Comparison of ENCODE assay signal across 9 cellular contexts in genomic region chr11:66561975-66562248, GRCh38. TPM values are rescaled to one million over a fixed set of nuclear protein-coding genes. Genes with fewer than 3 reads are reported as not detected.
"Had no signal": no experiment of that assay in that cellular context is flagged by ENCODE, and none has a peak within 500 bp of the region (broad histone marks: within the 10 kb centered on the region; RNA-seq: fewer than 3 reads in every experiment).

No MANE protein-coding gene starts in this region.

- H3K4me3 ChIP-seq: GM23338, HAP-1 had no signal

- H3K27ac ChIP-seq: HL-60 had no signal

- DNase-seq: H7, HFFc6, KG1 had no signal

- H3K4me1 ChIP-seq: HAP-1 had no signal

- H3K4me2 ChIP-seq: GM23338 had no signal

- H3K36me3 ChIP-seq: HAP-1 had no signal

- H2AFZ ChIP-seq: GM23338 had no signal

- H3K9me3 ChIP-seq: HAP-1 had no signal

RNA-seq across cellular contexts. Expression of gene CTSF, which starts 6.5 kb away (rescaled TPM):
- total RNA-seq: HepG2 had no signal
- polyA plus RNA-seq: HepG2 had no signal

RNA-seq across cellular contexts. Expression of gene ACTN3, which starts 15.2 kb away (rescaled TPM):
- total RNA-seq: HT1080 had no signal
- polyA plus RNA-seq: IgD-negative memory B cell had no signal

RNA-seq across cellular contexts. Expression of gene CCDC87, which starts 31.0 kb away (rescaled TPM):
- polyA plus RNA-seq: IgD-negative memory B cell had no signal
